In genomic region chrX:9148626-9149385, GRCh38 we compare ENCODE assay signal across 13 cellular contexts.
DNase-seq lines count a peak whose midpoint lies in the region; ATAC-seq and TF ChIP-seq lines count a peak whose summit lies in the region.
"Had no signal": no experiment of that assay in that cellular context is flagged by ENCODE, and none has a peak within 500 bp of the region (broad histone marks: within the 10 kb centered on the region; RNA-seq: fewer than 3 reads in every experiment).

No MANE protein-coding gene starts in this region.

- peaks cover 45% of the 10 kb centered on the region for H3K4me1 ChIP-seq in ES-I3 (ENCODE audit: insufficient read depth, low read length)
- peaks cover 0 to 32% (median 6%) of the 10 kb centered on the region in 3 donors for H3K4me1 ChIP-seq in gastroesophageal sphincter

- no peak for TF ChIP-seq POLR2A in gastroesophageal sphincter (IDR thresholded peaks at IDR 0.05)

- 0 out of 2 replicates have a peak, but pooled peaks cover 6% of the 10 kb centered on the region for H3K27me3 Mint-ChIP-seq in WTC11 (ENCODE audit: low read depth)

- peaks cover 16% of the 10 kb centered on the region for H3K9me3 Mint-ChIP-seq in WTC11

- no peak for TF ChIP-seq EP300 in gastroesophageal sphincter (IDR thresholded peaks at IDR 0.05)

- WGBS in gastroesophageal sphincter (ENCODE audit: low coverage in 1 of 2), 2 donors: 13 to 23% methylated on average over 4 to 9 of the region's 9 CpGs

- peak overlapping the region; percentile 40 for H3K4me3 Mint-ChIP-seq in WTC11

- H3K27ac ChIP-seq in gastroesophageal sphincter (peak overlapping the region in 3 of 4 donors; percentile 49 to 60 (median 55)), coronary artery (no peak overlapping the region)

- H3K9me3 ChIP-seq in ES-I3 (ENCODE audit: control insufficient read depth, insufficient read depth, low read length) (peaks cover 20% of the 10 kb centered on the region), gastroesophageal sphincter (no peaks in the 10 kb centered on the region)

- H3K9ac ChIP-seq in ES-I3 (ENCODE audit: low read depth, low read length): peak overlapping the region; percentile 14

- peaks cover 56% of the 10 kb centered on the region for H3K4me1 Mint-ChIP-seq in WTC11

- peaks cover 21% of the 10 kb centered on the region for H3K36me3 Mint-ChIP-seq in WTC11

- H3K27ac Mint-ChIP-seq in WTC11: peak overlapping the region; percentile 94

- ATAC-seq in WTC11: peak; percentile 86
- peak; percentile 74 for ATAC-seq in gastroesophageal sphincter
- ATAC-seq in GM19395 (IDR thresholded peaks at IDR 0.05; ENCODE audit: unreplicated experiment): no peak
- no peak for ATAC-seq in HG03196 (IDR thresholded peaks at IDR 0.05; ENCODE audit: unreplicated experiment)

- no peak for TF ChIP-seq CTCF in WTC11 (IDR thresholded peaks at IDR 0.05)
- TF ChIP-seq CTCF in gastroesophageal sphincter (IDR thresholded peaks at IDR 0.05): no peak
- no peak for TF ChIP-seq CTCF in coronary artery (IDR thresholded peaks at IDR 0.05)

- H3K36me3 ChIP-seq in ES-I3 (ENCODE audit: insufficient read depth, low read length): no peaks in the 10 kb centered on the region; the same call in 1 of the 2 replicates
- no peaks in the 10 kb centered on the region for H3K36me3 ChIP-seq in gastroesophageal sphincter

- H3K4me3 ChIP-seq in gastroesophageal sphincter: no peak overlapping the region
- no peak overlapping the region for H3K4me3 ChIP-seq in coronary artery

- POLR2A ChIA-PET in WTC11 (lab: Charles Lee): no interaction called here

- H3K27me3 ChIP-seq in gastroesophageal sphincter: no peaks in the 10 kb centered on the region

- DNase-seq in WTC11 (ENCODE audit: low spot score) (peak; percentile 18), renal cortical epithelial cell (ENCODE audit: low read depth) (peak; percentile 73), coronary artery (ENCODE audit: low spot score) (no peak), COLO668 (lab: John Stamatoyannopoulos, UW; ENCODE audit: unreplicated experiment) (no peak)
- DNase-seq: activated CD4-positive, alpha-beta T cell treated with anti-CD3 and anti-CD28 coated beads, Interleukin-2, amount 50 U/mL, for 4 hours; amniotic stem cell; KG1; stimulated activated CD4-positive, alpha-beta T cell treated with anti-CD3 and anti-CD28 coated beads, Interleukin-2, amount 100 ng/mL, for 48 hours; substantia nigra had no signal

- CTCF ChIA-PET in WTC11 (lab: Charles Lee): no interaction called here

TF ChIP-seq in WTC11, 78 proteins besides CTCF, POLR2A, EP300 and RAD21:
- TF ChIP-seq MYBL2 (CRISPR knock-in tag; IDR thresholded peaks at IDR 0.05) (no peak), NFE2L1 (CRISPR knock-in tag; IDR thresholded peaks at IDR 0.05) (0 out of 2 replicates have a peak, but pooled peaks have one; percentile 21), FOXK1 (CRISPR knock-in tag; IDR thresholded peaks at IDR 0.05) (no peak), ZBTB21 (CRISPR knock-in tag; IDR thresholded peaks at IDR 0.05; ENCODE audit: borderline replicate concordance) (no peak)

Comparison
In these comparisons a context has a peak if more than half of its experiments do, and no peak if none do; other contexts are left out.
1. ATAC-seq: peak in WTC11 (single experiment) and gastroesophageal sphincter (single experiment); none in GM19395 (single experiment) and HG03196 (single experiment).
2. DNase-seq: peak in WTC11 (single experiment) and renal cortical epithelial cell (single experiment); none in coronary artery (single experiment) and COLO668 (single experiment).
3. H3K27ac ChIP-seq: peak in gastroesophageal sphincter (3 of 4); none in coronary artery (0 of 2).